Comparison of ENCODE assay signal across 23 cellular contexts in the genomic region with DNA sequence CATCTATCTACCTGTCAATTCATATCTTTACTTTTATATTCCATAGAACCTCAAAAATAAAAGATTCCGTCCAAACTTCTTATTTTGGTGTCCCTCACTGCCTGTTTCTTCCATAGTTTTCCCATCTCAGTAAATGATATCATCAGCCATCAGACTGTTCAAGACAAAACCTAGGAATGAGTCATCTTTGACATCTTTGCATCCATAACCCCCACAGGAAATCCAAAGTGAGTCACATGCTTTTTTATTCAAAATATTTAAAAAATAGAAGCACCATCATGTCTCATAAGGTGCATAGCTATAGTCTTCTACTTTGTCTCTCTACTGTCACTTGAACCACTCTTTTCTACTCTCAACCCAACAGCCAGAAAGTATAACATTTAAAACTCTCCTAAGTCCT. TPM values are rescaled to one million over a fixed set of nuclear protein-coding genes. Genes with fewer than 3 reads are reported as not detected.
DNase-seq lines count a peak whose midpoint lies in the region; ATAC-seq and TF ChIP-seq lines count a peak whose summit lies in the region.
"Had no signal": no experiment of that assay in that cellular context is flagged by ENCODE, and none has a peak within 500 bp of the region (broad histone marks: within the 10 kb centered on the region; RNA-seq: fewer than 3 reads in every experiment).

No MANE protein-coding gene starts in this region.

- ATAC-seq in T-cell (replicated peaks in 1 of 4) (no peak), upper lobe of left lung (ENCODE audit: low FRiP score in 2 of 2) (no peak)
- ATAC-seq: CD8-positive, alpha-beta T cell; gastroesophageal sphincter had no signal

- H3K4me1 Mint-ChIP-seq in T-cell: no peaks in the 10 kb centered on the region

- H3K27ac ChIP-seq in caudate nucleus (ENCODE audit: low read depth, low read length): peak overlapping the region; percentile 33
- H3K27ac ChIP-seq in upper lobe of left lung: no peak overlapping the region
- H3K27ac ChIP-seq: colonic mucosa, gastroesophageal sphincter, left ventricle myocardium inferior, SJSA1, tibial nerve had no signal

- TF ChIP-seq EP300 in upper lobe of left lung (IDR thresholded peaks at IDR 0.05): no peak

- H3K9me3 Mint-ChIP-seq in T-cell: peaks cover 0 to 11% (median 0%) of the 10 kb centered on the region in 3 donors

- POLR2A ChIA-PET in T-cell (lab: Charles Lee): no interaction called here

- peaks cover 0 to 6% of the 10 kb centered on the region in 2 donors for H3K27me3 Mint-ChIP-seq in T-cell

- TF ChIP-seq CTCF in upper lobe of left lung (IDR thresholded peaks at IDR 0.05): no peak

- DNase-seq in AG08396 (ENCODE audit: low spot score): peak; percentile 7
- DNase-seq in HT1080 (ENCODE audit: low read depth): peak; percentile 87
- DNase-seq in caudate nucleus (lab: John Stamatoyannopoulos, UW): no peak
- DNase-seq in kidney tubule cell (ENCODE audit: low spot score): peak; percentile 65
- no peak for DNase-seq in OCI-M1 (lab: John Stamatoyannopoulos, UW)
- DNase-seq in stimulated activated CD4-positive, alpha-beta T cell treated with anti-CD3 and anti-CD28 coated beads, Interleukin-1b, Interleukin-23, amount 100 ng/mL, for 48 hours: no peak
- no peak for DNase-seq in T-cell
- no peak for DNase-seq in upper lobe of left lung
- DNase-seq: activated CD4-positive, CD25-positive, alpha-beta regulatory T cell treated with anti-CD3 and anti-CD28 coated beads, Interleukin-2, amount 50 U/mL, for 72 hours; activated CD8-positive, alpha-beta memory T cell treated with anti-CD3 and anti-CD28 coated beads, Interleukin-2, amount 50 U/mL, for 4 hours; activated naive CD4-positive, alpha-beta T cell; CD8-positive, alpha-beta T cell; colonic mucosa; left ventricle myocardium inferior; NCI-H1417 treated with DMSO at 0.1 percent for 48 hours; NCI-H748 treated with DMSO at 0.1 percent for 48 hours; stimulated activated CD4-positive, alpha-beta T cell treated with anti-CD3 and anti-CD28 coated beads, Interleukin-15, amount 100 ng/mL, for 24 hours; stimulated activated naive CD4-positive, alpha-beta T cell; T-helper 9 cell had no signal

- H3K36me3 ChIP-seq in upper lobe of left lung: no peaks in the 10 kb centered on the region
- H3K36me3 ChIP-seq: colonic mucosa, gastroesophageal sphincter, HAP-1, left ventricle myocardium inferior, SJSA1, tibial nerve had no signal

- CTCF ChIA-PET in T-cell (lab: Charles Lee): no interaction called here

- H3K27ac Mint-ChIP-seq in T-cell: no peak overlapping the region
- H3K27ac Mint-ChIP-seq: CD8-positive, alpha-beta T cell had no signal

- TF ChIP-seq POLR2A in upper lobe of left lung (IDR thresholded peaks at IDR 0.05): no peak

- no peaks in the 10 kb centered on the region for H3K4me1 ChIP-seq in upper lobe of left lung
- H3K4me1 ChIP-seq: colonic mucosa, gastroesophageal sphincter, HAP-1, left ventricle myocardium inferior, tibial nerve had no signal

- no peak overlapping the region for H3K4me3 Mint-ChIP-seq in T-cell
- H3K4me3 Mint-ChIP-seq: CD8-positive, alpha-beta T cell had no signal

- no peaks in the 10 kb centered on the region for H3K36me3 Mint-ChIP-seq in T-cell
- H3K36me3 Mint-ChIP-seq: CD8-positive, alpha-beta T cell had no signal

- H3K4me3 ChIP-seq in upper lobe of left lung: no peak overlapping the region
- H3K4me3 ChIP-seq: colonic mucosa, gastroesophageal sphincter, HAP-1, left ventricle myocardium inferior, SJSA1, tibial nerve had no signal

- no peaks in the 10 kb centered on the region for H3K27me3 ChIP-seq in upper lobe of left lung
- H3K27me3 ChIP-seq: colonic mucosa, gastroesophageal sphincter, SJSA1, tibial nerve had no signal

- H3K9me3 ChIP-seq in upper lobe of left lung: no peaks in the 10 kb centered on the region
- H3K9me3 ChIP-seq: colonic mucosa, gastroesophageal sphincter, HAP-1, left ventricle myocardium inferior, SJSA1, tibial nerve had no signal

- WGBS in upper lobe of left lung, 2 donors: 76 to 83% methylated on average over 1 of the region's 1 CpG

RNA-seq across cellular contexts. Expression of a gene that starts 29.9 kb away (rescaled TPM):
- 1.4 and 1.7 TPM in 2 replicates for total RNA-seq in HT1080 (2014; rRNA removed; shearing (Covaris generic))
- 0.80 and 1.8 TPM in 2 replicates for polyA plus RNA-seq in HT1080 (2015; cell fraction: cytosol; rRNA removed)
- polyA plus RNA-seq in HT1080 (2015; cell fraction: nucleus; rRNA removed): 1.6 TPM in 2 replicates
- total RNA-seq in T-cell (under 1 TPM in 4 of 5 donors, not detected in 1; 0.09 to 0.20 (median 0.13) TPM), upper lobe of left lung (1 to 10 TPM in 5 of 6 donors, under 1 TPM in 1; 0.46 to 3.1 (median 1.3) TPM)
- total RNA-seq: CD8-positive, alpha-beta T cell had no signal

Comparison
In these comparisons a context has a peak if more than half of its experiments do, and no peak if none do; other contexts are left out.
1. DNase-seq: peak in AG08396 (single experiment), HT1080 (single experiment) and kidney tubule cell (single experiment); none in caudate nucleus (0 of 61), OCI-M1 (single experiment), stimulated activated CD4-positive, alpha-beta T cell treated with anti-CD3 and anti-CD28 coated beads, Interleukin-1b, Interleukin-23, amount 100 ng/mL, for 48 hours (single experiment), T-cell (0 of 34) and upper lobe of left lung (0 of 2).